22 cellular contexts compared by ENCODE assay signal in genomic region chr7:75696263-75697037, GRCh38. TPM values are rescaled to one million over a fixed set of nuclear protein-coding genes. Genes with fewer than 3 reads are reported as not detected.
DNase-seq lines count a peak whose midpoint lies in the region; ATAC-seq and TF ChIP-seq lines count a peak whose summit lies in the region.
"Had no signal": no experiment of that assay in that cellular context is flagged by ENCODE, and none has a peak within 500 bp of the region (broad histone marks: within the 10 kb centered on the region; RNA-seq: fewer than 3 reads in every experiment).

No MANE protein-coding gene starts in this region.

- DNase-seq in MCF 10A (ENCODE audit: unreplicated experiment) (no peak), breast epithelium (ENCODE audit: low spot score in 2 of 2) (no peak), lower lobe of right lung (peak; percentile 63), thyroid gland (peak; percentile 27 to 35), NCI-H2227 treated with DMSO at 0.1 percent for 48 hours (lab: John Stamatoyannopoulos, UW) (no peak), CD14-positive monocyte (ENCODE audit: low spot score) (no peak)
- DNase-seq: BE2C; CD4-positive, alpha-beta T cell; COR-L47; DMS 273 treated with DMSO at 0.1 percent for 48 hours; GM23248; NCI-H1105 treated with DMSO at 0.1 percent for 48 hours; NCI-H2081 treated with DMSO at 0.1 percent for 48 hours; NCI-H2171 treated with DMSO at 0.1 percent for 48 hours; NCI-H774; NK-92 treated with Interleukin-12 subunit alpha and Interleukin-12 subunit beta, amount 100 ng/mL, for 24 hours had no signal

- H3K27ac Mint-ChIP-seq in MCF 10A (ENCODE audit: low read depth, unreplicated experiment) = peak overlapping the region; percentile 39
- peak overlapping the region in 2 of 3 donors; percentile 12 to 20 for H3K27ac Mint-ChIP-seq in IgD-negative memory B cell
- no peak overlapping the region for H3K27ac Mint-ChIP-seq in CD14-positive monocyte
- H3K27ac Mint-ChIP-seq: CD4-positive, alpha-beta T cell had no signal

- no peaks in the 10 kb centered on the region for H3K9me3 ChIP-seq in breast epithelium
- H3K9me3 ChIP-seq in lower lobe of right lung = no peaks in the 10 kb centered on the region
- no peaks in the 10 kb centered on the region for H3K9me3 ChIP-seq in thyroid gland
- H3K9me3 ChIP-seq: A549, BE2C, HAP-1 had no signal

- H3K9me3 Mint-ChIP-seq in MCF 10A (ENCODE audit: unreplicated experiment) (peaks cover 7% of the 10 kb centered on the region), IgD-negative memory B cell (peaks cover 0 to 1% (median 0%) of the 10 kb centered on the region in 3 donors), CD14-positive monocyte (no peaks in the 10 kb centered on the region)
- H3K9me3 Mint-ChIP-seq: CD4-positive, alpha-beta T cell had no signal

- WGBS in thyroid gland, 2 donors = 42 to 53% methylated on average over 4 of the region's 4 CpGs

- H3K4me1 ChIP-seq in breast epithelium = no peaks in the 10 kb centered on the region
- H3K4me1 ChIP-seq in lower lobe of right lung = peaks cover 9% of the 10 kb centered on the region
- H3K4me1 ChIP-seq in thyroid gland = no peaks in the 10 kb centered on the region
- H3K4me1 ChIP-seq: BE2C, HAP-1 had no signal

- no TSS peak for BruUV-seq in MCF 10A (replicated peaks; lab: Mats Ljungman, UMichigan)

- H3K36me3 Mint-ChIP-seq in MCF 10A (ENCODE audit: insufficient read depth, unreplicated experiment) (no peaks in the 10 kb centered on the region), IgD-negative memory B cell (no peaks in the 10 kb centered on the region), CD14-positive monocyte (peaks cover 0 to 4% of the 10 kb centered on the region in 2 donors)

- H3K27ac ChIP-seq in breast epithelium (no peak overlapping the region), lower lobe of right lung (no peak overlapping the region), thyroid gland (no peak overlapping the region)
- H3K27ac ChIP-seq: A549, GM23248 had no signal

- H3K27me3 Mint-ChIP-seq in MCF 10A (ENCODE audit: insufficient read depth, unreplicated experiment) (no peaks in the 10 kb centered on the region), IgD-negative memory B cell (peaks cover 3% of the 10 kb centered on the region), CD14-positive monocyte (ENCODE audit: low read depth in 3 of 3) (peaks cover 0 to 3% (median 2%) of the 10 kb centered on the region in 3 donors)
- H3K27me3 Mint-ChIP-seq: CD4-positive, alpha-beta T cell had no signal

- peak; percentile 69 to 74 for ATAC-seq in lower lobe of right lung
- no peak for ATAC-seq in GM21576 (IDR thresholded peaks at IDR 0.05; ENCODE audit: unreplicated experiment)
- ATAC-seq: A549, Panc1, SK-N-SH treated with all-trans-retinoic acid at 6 μM for 48 hours had no signal

- H3K4me3 Mint-ChIP-seq in MCF 10A (ENCODE audit: unreplicated experiment) (no peak overlapping the region), IgD-negative memory B cell (no peak overlapping the region), CD14-positive monocyte (no peak overlapping the region)
- H3K4me3 Mint-ChIP-seq: CD4-positive, alpha-beta T cell had no signal

- H3K4me3 ChIP-seq in breast epithelium (no peak overlapping the region), lower lobe of right lung (no peak overlapping the region), thyroid gland (replicated peaks in 1 of 3) (no peak overlapping the region)
- H3K4me3 ChIP-seq: A549, GM23248, HAP-1 had no signal

- H3K4me1 Mint-ChIP-seq in MCF 10A (ENCODE audit: insufficient read depth, unreplicated experiment) = no peaks in the 10 kb centered on the region
- H3K4me1 Mint-ChIP-seq in IgD-negative memory B cell = peaks cover 2 to 8% (median 7%) of the 10 kb centered on the region in 3 donors
- peaks cover 4% of the 10 kb centered on the region for H3K4me1 Mint-ChIP-seq in CD14-positive monocyte

- POLR2A ChIA-PET in MCF 10A (lab: Yijun Ruan, JAX) = interaction anchor here (0.7 kb wide), 1 partner anchor 21 kb away, joined by 3 read pairs; no protein-coding TSS in a partner anchor

- H3K27me3 ChIP-seq in breast epithelium (no peaks in the 10 kb centered on the region), lower lobe of right lung (ENCODE audit: low read depth) (no peaks in the 10 kb centered on the region), thyroid gland (no peaks in the 10 kb centered on the region)
- H3K27me3 ChIP-seq: BE2C had no signal

- intact Hi-C loops in MCF 10A (cut with micrococcal nuclease) = no loop called here
- intact Hi-C loops in breast epithelium (cut with DNase I; ENCODE audit: low total_unique reads) = no loop called here
- intact Hi-C loops in lower lobe of right lung (cut with DNase I) = no loop called here
- intact Hi-C loops in thyroid gland (cut with DNase I) = no loop called here
- intact Hi-C loops in CD14-positive monocyte (cut with micrococcal nuclease) = no loop called here

- TF ChIP-seq CTCF in MCF 10A (IDR thresholded peaks at IDR 0.05; ENCODE audit: unreplicated experiment) = no peak
- no peak for TF ChIP-seq CTCF in breast epithelium (IDR thresholded peaks at IDR 0.05)
- TF ChIP-seq CTCF in lower lobe of right lung (IDR thresholded peaks at IDR 0.05) = no peak
- TF ChIP-seq CTCF in thyroid gland (IDR thresholded peaks at IDR 0.05) = no peak
- no peak for TF ChIP-seq CTCF in CD14-positive monocyte (IDR thresholded peaks at IDR 0.05)

- CTCF ChIA-PET in MCF 10A (lab: Yijun Ruan, JAX) = interaction anchor here (0.6 kb wide), 1 partner anchor 9 kb away, joined by 3 read pairs; no protein-coding TSS in a partner anchor

- no peak for TF ChIP-seq POLR2A in breast epithelium (IDR thresholded peaks at IDR 0.05)
- TF ChIP-seq POLR2A in thyroid gland (IDR thresholded peaks at IDR 0.05) = no peak

- no peaks in the 10 kb centered on the region for H3K36me3 ChIP-seq in breast epithelium
- H3K36me3 ChIP-seq in lower lobe of right lung = no peaks in the 10 kb centered on the region
- H3K36me3 ChIP-seq in thyroid gland = no peaks in the 10 kb centered on the region
- H3K36me3 ChIP-seq: BE2C, HAP-1 had no signal

RNA-seq across cellular contexts. Expression of gene HIP1, which starts 42.3 kb away (rescaled TPM):
- 11.1 and 12.0 TPM in 2 replicates for total RNA-seq in MCF 10A (2022)
- 10 to 100 TPM; 20.6 to 24.6 (median 23.8) TPM for total RNA-seq in breast epithelium
- polyA plus RNA-seq in IgD-negative memory B cell = 3.4 TPM
- total RNA-seq in lower lobe of right lung = 51.5 TPM
- 10 to 100 TPM; 25.4 to 39.6 (median 28.1) TPM for total RNA-seq in thyroid gland
- 1 to 10 TPM; 4.3 to 5.3 TPM for polyA plus RNA-seq in CD14-positive monocyte

Comparison
In these comparisons a context has a peak if more than half of its experiments do, and no peak if none do; other contexts are left out.
1. DNase-seq: peak in lower lobe of right lung (single experiment) and thyroid gland (2 of 2); none in MCF 10A (single experiment), breast epithelium (0 of 2), NCI-H2227 treated with DMSO at 0.1 percent for 48 hours (single experiment) and CD14-positive monocyte (single experiment).
2. H3K27ac Mint-ChIP-seq: peak in MCF 10A (single experiment) and IgD-negative memory B cell (2 of 3); none in CD14-positive monocyte (0 of 7).